8 cellular contexts compared by ENCODE assay signal in genomic region chr13:28819748-28820098, GRCh38. TPM values are rescaled to one million over a fixed set of nuclear protein-coding genes. Genes with fewer than 3 reads are reported as not detected.
DNase-seq lines count a peak whose midpoint lies in the region; ATAC-seq and TF ChIP-seq lines count a peak whose summit lies in the region.

No MANE protein-coding gene starts in this region.

- ATAC-seq in HG03103 (IDR thresholded peaks at IDR 0.05; ENCODE audit: low read depth, unreplicated experiment) (peak; percentile 60), sciatic nerve (no peak)

- TF ChIP-seq CTCF in GM13977 (IDR thresholded peaks at IDR 0.05; ENCODE audit: extremely low read depth, insufficient read depth, missing control alignments), result peak; percentile 74
- TF ChIP-seq CTCF in astrocyte of the cerebellum (IDR thresholded peaks at IDR 0.05; ENCODE audit: low read depth, low read length, missing control alignments), result no peak

- H3K4me3 ChIP-seq in SK-N-MC (peak overlapping the region; percentile 49; the same call in 1 of the 2 replicates), astrocyte of the cerebellum (ENCODE audit: low read depth, low read length) (peak overlapping the region; percentile 28), iPS-15b (ENCODE audit: low read depth, low read length) (peak overlapping the region; percentile 57)

- no peaks in the 10 kb centered on the region for H3K4me1 ChIP-seq in iPS-15b (ENCODE audit: control insufficient read depth, insufficient read depth, low read length)

- intact Hi-C loops in sciatic nerve (cut with DNase I), result no loop called here

- in situ Hi-C loops in GM13977 (cut with MboI; ENCODE audit: low pct_unique_long_range_greater_than_20kb, low sequenced_read_pairs, unreplicated experiment), result loop anchor here (25.0 kb wide), 1 partner anchor 543 kb away; no protein-coding TSS in a partner anchor
- in situ Hi-C loops in astrocyte of the cerebellum (cut with HindIII; ENCODE audit: low sequenced_read_pairs), result loop anchor here (25.0 kb wide), 1 partner anchor 132 kb away; no protein-coding TSS in a partner anchor

- no peaks in the 10 kb centered on the region for H3K36me3 ChIP-seq in SK-N-MC (ENCODE audit: insufficient read depth, low read length)
- peaks cover 2% of the 10 kb centered on the region for H3K36me3 ChIP-seq in iPS-15b (ENCODE audit: control insufficient read depth, insufficient read depth, low read length)

- no peaks in the 10 kb centered on the region for H3K9me3 ChIP-seq in SK-N-MC (ENCODE audit: low read depth, low read length)
- H3K9me3 ChIP-seq in iPS-15b (ENCODE audit: control insufficient read depth, insufficient read depth, low read length), result no peaks in the 10 kb centered on the region

- H3K27ac ChIP-seq in SK-N-MC, result no peak overlapping the region

- H3K27me3 ChIP-seq in iPS-15b (ENCODE audit: control insufficient read depth, insufficient read depth, low read length), result peaks cover 61% of the 10 kb centered on the region

- DNase-seq in GM13977 (ENCODE audit: low spot score) (peak; percentile 87), SK-N-MC (ENCODE audit: low read depth, low spot score) (no peak), astrocyte of the cerebellum (ENCODE audit: low read depth) (no peak), DMS114 treated with DMSO at 0.1 percent for 48 hours (lab: John Stamatoyannopoulos, UW; ENCODE audit: unreplicated experiment) (no peak), sciatic nerve (ENCODE audit: low spot score) (no peak)
- peak; percentile 46 for DNase-seq in stimulated activated CD4-positive, alpha-beta T cell treated with anti-CD3 and anti-CD28 coated beads, Interleukin-1b, Interleukin-23, amount 100 ng/mL, for 48 hours

- H3K9ac ChIP-seq in SK-N-MC (ENCODE audit: insufficient read length), result no peak overlapping the region
- no peak overlapping the region for H3K9ac ChIP-seq in iPS-15b (ENCODE audit: low read depth, low read length)

RNA-seq across cellular contexts. Expression of gene MTUS2, which starts 0.4 kb away (rescaled TPM):
- total RNA-seq in sciatic nerve, result not detected

Comparison
In these comparisons a context has a peak if more than half of its experiments do, and no peak if none do; other contexts are left out.
1. DNase-seq: peak in GM13977 (single experiment) and stimulated activated CD4-positive, alpha-beta T cell treated with anti-CD3 and anti-CD28 coated beads, Interleukin-1b, Interleukin-23, amount 100 ng/mL, for 48 hours (single experiment); none in SK-N-MC (single experiment), astrocyte of the cerebellum (single experiment), DMS114 treated with DMSO at 0.1 percent for 48 hours (single experiment) and sciatic nerve (single experiment).
2. Peak in every context shown above with its lines, with median percentiles within 50 percentile points of each other: H3K4me3 ChIP-seq.